Comparison of ENCODE assay signal across 16 cellular contexts in genomic region chr11:8731647-8732188, GRCh38. TPM values are rescaled to one million over a fixed set of nuclear protein-coding genes. Genes with fewer than 3 reads are reported as not detected.
DNase-seq lines count a peak whose midpoint lies in the region; ATAC-seq, FAIRE-seq and TF ChIP-seq lines count a peak whose summit lies in the region.
"Had no signal": no experiment of that assay in that cellular context is flagged by ENCODE, and none has a peak within 500 bp of the region (broad histone marks: within the 10 kb centered on the region; RNA-seq: fewer than 3 reads in every experiment).

No MANE protein-coding gene starts in this region.

- H3K4me3 ChIP-seq in H1 (ENCODE audit: extremely low read depth in 1 of 4, insufficient read depth in 2 of 4, low read depth in 3 of 4, low read length in 4 of 4) (no peak overlapping the region), spleen (no peak overlapping the region)
- H3K4me3 ChIP-seq: neural progenitor cell had no signal

- no peak overlapping the region for H2BK5ac ChIP-seq in H1 (ENCODE audit: low read depth, low read length)

- TF ChIP-seq CTCF in H1 (IDR thresholded peaks at IDR 0.05; ENCODE audit: control extremely low read depth in 1 of 3, insufficient read depth in 1 of 3, low read depth in 1 of 3, low read length in 3 of 3): no peak
- no peak for TF ChIP-seq CTCF in spleen (IDR thresholded peaks at IDR 0.05 in 8 of 11, conservative IDR thresholded peaks at IDR 0.05 in 3 of 11)

- H3K4me2 ChIP-seq in H1 (ENCODE audit: insufficient read depth in 1 of 2, low read depth in 2 of 2, low read length in 2 of 2): no peak overlapping the region
- H3K4me2 ChIP-seq: neural progenitor cell had no signal

- H4K5ac ChIP-seq in H1 (ENCODE audit: insufficient read length, low read depth, low read length): no peak overlapping the region

- CTCF ChIA-PET in H1 (lab: Charles Lee; ENCODE audit: partially characterized antibody): interaction anchor here (0.9 to 3.0 kb wide), 8 partner anchors 10 to 36 kb away, joined by 3 to 12 read pairs (median 4); no protein-coding TSS in a partner anchor

- H3K9ac ChIP-seq in H1 (replicated peaks in 1 of 4; ENCODE audit: extremely low read depth in 1 of 4, low read depth in 3 of 4, low read length in 3 of 4): no peak overlapping the region
- H3K9ac ChIP-seq: neural progenitor cell had no signal

- no peak overlapping the region for H4K8ac ChIP-seq in H1 (ENCODE audit: extremely low read depth, insufficient read depth, low read length)

- FAIRE-seq in H1 (lab: Jason Lieb, UNC): no peak
- FAIRE-seq: islet of Langerhans had no signal

- no peak overlapping the region for H2AK5ac ChIP-seq in H1 (ENCODE audit: low read depth, low read length)

- no peaks in the 10 kb centered on the region for H4K20me1 ChIP-seq in H1 (replicated peaks in 1 of 2; ENCODE audit: control insufficient read depth in 1 of 2, insufficient read depth in 2 of 2, low read length in 2 of 2)

- H3K27me3 ChIP-seq in H1 (replicated peaks in 1 of 4; ENCODE audit: control insufficient read depth in 3 of 4, extremely low read depth in 1 of 4, insufficient read depth in 3 of 4, low read length in 3 of 4) (no peaks in the 10 kb centered on the region), spleen (replicated peaks in 1 of 7) (no peaks in the 10 kb centered on the region)
- H3K27me3 ChIP-seq: neural progenitor cell had no signal

- H4K91ac ChIP-seq in H1 (replicated peaks; ENCODE audit: insufficient read length, low read length): no peak overlapping the region

- TF ChIP-seq EP300 in H1 (IDR thresholded peaks at IDR 0.05; ENCODE audit: borderline replicate concordance in 1 of 2, low read depth in 2 of 2, low read length in 2 of 2): no peak

- H3K14ac ChIP-seq in H1 (ENCODE audit: insufficient read length): no peak overlapping the region

- ATAC-seq in GM18511 (IDR thresholded peaks at IDR 0.05; ENCODE audit: unreplicated experiment) (peak; percentile 45), HG03432 (IDR thresholded peaks at IDR 0.05; ENCODE audit: unreplicated experiment) (peak; percentile 43), GM19324 (IDR thresholded peaks at IDR 0.05; ENCODE audit: low FRiP score, unreplicated experiment) (no peak)

- H3K56ac ChIP-seq in H1 (replicated peaks; ENCODE audit: insufficient read length, low read depth, low read length): no peak overlapping the region

- POLR2A ChIA-PET in H1 (lab: Charles Lee; ENCODE audit: partially characterized antibody): interaction anchor here (1.0 kb wide), 1 partner anchor 79 kb away, joined by 3 read pairs; no protein-coding TSS in a partner anchor

- DNase-seq in H1 (ENCODE audit: low read depth in 1 of 2, low spot score in 2 of 2): no peak
- no peak for DNase-seq in spleen
- no peak for DNase-seq in iPS-NIHi11 (ENCODE audit: low spot score)
- DNase-seq in NCI-H2107 (lab: John Stamatoyannopoulos, UW): no peak
- DNase-seq in glomerular visceral epithelial cell (ENCODE audit: extremely low spot score): no peak
- DNase-seq: activated CD4-positive, alpha-beta memory T cell treated with anti-CD3 and anti-CD28 coated beads, Interleukin-2, amount 10 ng/mL, durations not matched to agents 7 days and 5 days; EL; NCI-H2171; PC-3; stimulated activated CD4-positive, alpha-beta T cell treated with anti-CD3 and anti-CD28 coated beads, Interleukin-15, amount 100 ng/mL, for 24 hours; T-helper 17 cell had no signal

- H3K27ac ChIP-seq in H1 (ENCODE audit: low read depth, low read length) (no peak overlapping the region), spleen (peak overlapping the region; percentile 51 to 86 (median 75))
- H3K27ac ChIP-seq: neural progenitor cell had no signal

- H3K4ac ChIP-seq in H1 (replicated peaks; ENCODE audit: insufficient read length, low read depth, low read length): no peak overlapping the region

- H2AFZ ChIP-seq in H1 (ENCODE audit: low read length): no peak overlapping the region
- H2AFZ ChIP-seq: neural progenitor cell had no signal

- H3K23me2 ChIP-seq in H1 (ENCODE audit: low read depth, low read length): no peaks in the 10 kb centered on the region

- H3K36me3 ChIP-seq in H1 (ENCODE audit: control insufficient read depth in 2 of 4, insufficient read depth in 4 of 4, low read length in 3 of 4): no peaks in the 10 kb centered on the region
- H3K36me3 ChIP-seq in spleen: peaks cover 0 to 16% (median 2%) of the 10 kb centered on the region in 6 donors
- H3K36me3 ChIP-seq: neural progenitor cell had no signal

- no peaks in the 10 kb centered on the region for H3K79me2 ChIP-seq in H1 (ENCODE audit: control insufficient read depth in 1 of 2, insufficient read depth in 2 of 2, low read length in 2 of 2)

- H2BK120ac ChIP-seq in H1 (replicated peaks; ENCODE audit: low read depth, low read length): no peak overlapping the region

- H3K23ac ChIP-seq in H1 (ENCODE audit: insufficient read length): no peak overlapping the region

- H3K79me1 ChIP-seq in H1 (ENCODE audit: low read depth, low read length): no peaks in the 10 kb centered on the region; the same call in 1 of the 2 replicates

- H2BK12ac ChIP-seq in H1 (ENCODE audit: low read depth, low read length): peak overlapping the region; percentile 20; the same call in 1 of the 2 replicates

- no peak for TF ChIP-seq POLR2A in H1 (IDR thresholded peaks at IDR 0.05; ENCODE audit: control extremely low read depth in 1 of 2, low read depth in 2 of 2, low read length in 2 of 2)
- no peak for TF ChIP-seq POLR2A in spleen (IDR thresholded peaks at IDR 0.05)

- H3K18ac ChIP-seq in H1 (ENCODE audit: extremely low read depth, low read length): no peak overlapping the region

- H3K4me1 ChIP-seq in H1 (replicated peaks in 1 of 4; ENCODE audit: control insufficient read depth in 3 of 4, insufficient read depth in 4 of 4, low read length in 3 of 4) (peaks cover 0 to 5% (median 2%) of the 10 kb centered on the region in 4 experiments; a peak in 1 of 7 replicates), spleen (peaks cover 18 to 66% (median 36%) of the 10 kb centered on the region in 6 donors)
- H3K4me1 ChIP-seq: neural progenitor cell had no signal

- intact Hi-C loops in spleen (cut with DNase I; ENCODE audit: low total_unique reads): no loop called here

- no peak overlapping the region for H2BK20ac ChIP-seq in H1 (ENCODE audit: low read length)

- WGBS in H1 (ENCODE audit: extremely low coverage in 1 of 2, insufficient coverage in 1 of 2, insufficient read length in 1 of 2, insufficient replicate concordance in 2 of 2, low coverage in 1 of 2, low lambda C conversion rate in 2 of 2, missing lambda C conversion rate in 1 of 2), 2 experiments: 87% methylated on average over 3 of the region's 3 CpGs; no CpG with 5 or more reads in 1 of the 2 experiments
- 47 to 76% (median 54%) methylated on average over 3 of the region's 3 CpGs for WGBS in spleen, 5 donors

- H3K9me3 ChIP-seq in H1 (ENCODE audit: insufficient read depth in 2 of 2, low read depth in 1 of 2, low read length in 1 of 2) (no peaks in the 10 kb centered on the region), spleen (no peaks in the 10 kb centered on the region)

- no peak overlapping the region for H2BK15ac ChIP-seq in H1 (ENCODE audit: low read length)

- no peak for TF ChIP-seq RAD21 in H1 (IDR thresholded peaks at IDR 0.05 in 1 of 2, conservative IDR thresholded peaks at IDR 0.05 in 1 of 2; ENCODE audit: low read depth in 2 of 2, low read length in 2 of 2)

TF ChIP-seq in H1, 55 proteins besides CTCF, POLR2A, EP300 and RAD21 (continues in another document):
- no peak for TF ChIP-seq POLR2AphosphoS5 (IDR thresholded peaks at IDR 0.05; ENCODE audit: low read depth, low read length)
- no peak for TF ChIP-seq HDAC2 (IDR thresholded peaks at IDR 0.05; ENCODE audit: borderline replicate concordance in 1 of 2, low read depth in 2 of 2, low read length in 2 of 2)
- TF ChIP-seq EGR1 (IDR thresholded peaks at IDR 0.05; ENCODE audit: borderline replicate concordance, low read depth, low read length): no peak
- no peak for TF ChIP-seq TBP (IDR thresholded peaks at IDR 0.05; ENCODE audit: low read depth, low read length)
- TF ChIP-seq MAFK (IDR thresholded peaks at IDR 0.05; ENCODE audit: low read depth, low read length): no peak
- TF ChIP-seq FOSL1 (IDR thresholded peaks at IDR 0.05; ENCODE audit: insufficient read depth, low read depth, low read length): no peak
- TF ChIP-seq JUN (IDR thresholded peaks at IDR 0.05; ENCODE audit: low read depth, low read length): no peak
- no peak for TF ChIP-seq CREB1 (IDR thresholded peaks at IDR 0.05)
- no peak for TF ChIP-seq SIX5 (IDR thresholded peaks at IDR 0.05; ENCODE audit: low read depth, low read length)
- no peak for TF ChIP-seq ATF3 (IDR thresholded peaks at IDR 0.05; ENCODE audit: insufficient read depth, low read depth, low read length)
- no peak for TF ChIP-seq CEBPB (IDR thresholded peaks at IDR 0.05; ENCODE audit: low read depth, low read length)

RNA-seq across cellular contexts. Expression of gene RPL27A, which starts 49.1 kb away (rescaled TPM):
- total RNA-seq in H1 (2021; fragmentation: NEBNext Ultra II Directional; extraction: Animal tissue kit (Norgen Biotek cat#: 25700)): 1,756 and 1,761 TPM in 2 replicates
- polyA plus RNA-seq in H1 (2011; rRNA removed) (1,777 and 1,837 TPM in 2 replicates), spleen (1,000 to 10,000 TPM; 6,984 to 8,152 (median 7,296) TPM)
- 2,449 TPM for polyA plus RNA-seq in H1 (2011; cell fraction: cytosol; rRNA removed)
- polyA plus RNA-seq in H1 (2011; cell fraction: nucleus; rRNA removed): 879 TPM
- polyA plus RNA-seq in H1 (2012, experiment 1 of 2): 2,701 to 2,826 TPM (median 2,726 TPM) in 4 replicates
- 37,839 TPM for polyA plus RNA-seq in H1 (2012, experiment 2 of 2)
- 2,237 TPM for polyA plus RNA-seq in H1 (2013, experiment 1 of 2)
- polyA plus RNA-seq in H1 (2013, experiment 2 of 2): 2,283 TPM
- polyA minus RNA-seq in H1 (2011; rRNA and poly(A)+ RNA removed): 410 and 445 TPM in 2 replicates
- polyA minus RNA-seq in H1 (2011; cell fraction: cytosol; rRNA and poly(A)+ RNA removed): 498 TPM
- polyA minus RNA-seq in H1 (2011; cell fraction: nucleus; rRNA and poly(A)+ RNA removed): 541 TPM
- 1,000 to 10,000 TPM in 4 of 7 donors, 100 to 1,000 TPM in 3; 845 to 1,581 (median 1,127) TPM for total RNA-seq in spleen

RNA-seq across cellular contexts. Expression of gene TRIM66, which starts 49.3 kb away (rescaled TPM):
- 3.0 and 3.1 TPM in 2 replicates for total RNA-seq in H1 (2021; fragmentation: NEBNext Ultra II Directional; extraction: Animal tissue kit (Norgen Biotek cat#: 25700))
- polyA plus RNA-seq in H1 (2011; rRNA removed) (3.5 and 4.4 TPM in 2 replicates), spleen (1 to 10 TPM in 2 of 3 donors, under 1 TPM in 1; 0.86 to 4.3 (median 2.3) TPM)
- 4.7 TPM for polyA plus RNA-seq in H1 (2011; cell fraction: cytosol; rRNA removed)
- polyA plus RNA-seq in H1 (2011; cell fraction: nucleus; rRNA removed): 17.7 TPM
- 3.2 to 4.1 TPM (median 3.7 TPM) in 4 replicates for polyA plus RNA-seq in H1 (2012, experiment 1 of 2)
- 0.46 TPM for polyA plus RNA-seq in H1 (2012, experiment 2 of 2)
- polyA plus RNA-seq in H1 (2013, experiment 1 of 2): 2.2 TPM
- polyA plus RNA-seq in H1 (2013, experiment 2 of 2): 1.5 TPM
- 7.1 and 16.9 TPM in 2 replicates for polyA minus RNA-seq in H1 (2011; rRNA and poly(A)+ RNA removed)
- polyA minus RNA-seq in H1 (2011; cell fraction: cytosol; rRNA and poly(A)+ RNA removed): 2.7 TPM
- polyA minus RNA-seq in H1 (2011; cell fraction: nucleus; rRNA and poly(A)+ RNA removed): 13.4 TPM
- 10 to 100 TPM in 5 of 7 donors, 1 to 10 TPM in 2; 5.3 to 22.8 (median 12.6) TPM for total RNA-seq in spleen
